Comparison of ENCODE assay signal across 1 cellular context in the genomic region with DNA sequence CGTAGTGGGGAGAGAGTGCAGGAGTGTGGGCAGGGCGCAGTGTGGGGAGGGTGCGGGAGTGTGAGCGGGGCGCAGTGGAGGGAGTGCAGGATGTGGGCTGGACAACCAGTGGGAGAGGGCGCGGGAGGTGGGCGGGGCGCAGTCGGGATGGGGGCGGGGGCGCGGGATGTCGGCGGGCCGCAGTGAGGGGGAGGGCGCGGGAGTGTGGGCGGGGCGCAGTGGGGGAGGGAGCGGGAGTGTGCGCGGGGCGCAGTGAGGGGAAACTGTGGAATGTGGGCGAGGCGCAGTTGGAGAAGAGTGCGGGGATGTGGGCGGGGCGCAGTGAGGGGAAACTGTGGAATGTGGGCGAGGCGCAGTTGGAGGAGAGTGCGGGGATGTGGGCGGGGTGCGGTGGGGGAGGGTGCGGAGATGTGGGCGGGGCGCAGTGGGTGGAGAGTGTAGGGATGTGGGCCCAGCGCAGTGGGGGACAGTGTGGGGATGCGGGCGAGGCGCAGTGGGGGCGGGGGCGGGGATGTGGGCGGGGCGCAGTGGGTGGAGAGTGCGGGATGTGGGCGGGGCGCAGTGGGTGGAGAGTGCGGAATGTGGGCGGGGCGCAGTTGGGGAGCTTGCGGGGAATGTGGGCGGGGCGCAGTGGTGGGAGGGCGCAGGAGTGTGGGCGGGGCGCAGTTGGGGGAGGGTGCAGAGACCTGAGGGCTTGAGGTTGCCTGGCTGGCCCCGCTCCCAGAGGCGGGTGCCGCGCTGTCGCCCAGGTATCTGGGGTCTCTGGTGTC.
TF ChIP-seq lines count a peak whose summit lies in the region.

NXNL2 (plus strand) TSS at position 723 of the 770 bp plus-strand sequence. CDS start 257 bp downstream, outside the sequence.

TF ChIP-seq in H1, 55 proteins besides CTCF, POLR2A, EP300 and RAD21:
- TF ChIP-seq SUZ12 (IDR thresholded peaks at IDR 0.05; ENCODE audit: low read length) (no peak), SIN3A (conservative IDR thresholded peaks at IDR 0.05 in 1 of 2, IDR thresholded peaks at IDR 0.05 in 1 of 2; ENCODE audit: low read depth in 1 of 2, low read length in 2 of 2) (0 out of 4 replicates have a peak, but pooled peaks of 1 of the 2 experiments have one; percentile 17), RBBP5 (IDR thresholded peaks at IDR 0.05; ENCODE audit: borderline replicate concordance, low read depth, low read length) (0 out of 2 replicates have a peak, but pooled peaks have one; percentile 9), SP1 (IDR thresholded peaks at IDR 0.05; ENCODE audit: low read depth, low read length) (peak; percentile 58; the same call in 1 of the 2 replicates), TAF1 (IDR thresholded peaks at IDR 0.05; ENCODE audit: low read depth, low read length) (peak; percentile 51), POLR2AphosphoS5 (IDR thresholded peaks at IDR 0.05; ENCODE audit: low read depth, low read length) (peak; percentile 52; the same call in 1 of the 2 replicates), SIX5 (IDR thresholded peaks at IDR 0.05; ENCODE audit: low read depth, low read length) (no peak), TEAD4 (IDR thresholded peaks at IDR 0.05; ENCODE audit: low read depth, low read length) (peak; percentile 88)
